In genomic region chrX:43745938-43746721, GRCh38 we compare ENCODE assay signal across 25 cellular contexts.
DNase-seq lines count a peak whose midpoint lies in the region; ATAC-seq and TF ChIP-seq lines count a peak whose summit lies in the region.
"Had no signal": no experiment of that assay in that cellular context is flagged by ENCODE, and none has a peak within 500 bp of the region (broad histone marks: within the 10 kb centered on the region; RNA-seq: fewer than 3 reads in every experiment).

No MANE protein-coding gene starts in this region.

- H3K4me3 ChIP-seq in astrocyte of the spinal cord (ENCODE audit: low read depth, low read length) (no peak overlapping the region), muscle layer of duodenum (ENCODE audit: low read depth in 1 of 2, low read length in 2 of 2) (no peak overlapping the region)
- H3K4me3 ChIP-seq: hepatocyte, PC-9, sigmoid colon had no signal

- peaks cover 6 to 14% of the 10 kb centered on the region in 2 donors for H3K36me3 ChIP-seq in muscle layer of duodenum (ENCODE audit: control insufficient read depth in 1 of 2, insufficient read depth in 2 of 2, low read length in 2 of 2)
- H3K36me3 ChIP-seq: brain microvascular endothelial cell had no signal

- no peaks in the 10 kb centered on the region for H3K9me3 ChIP-seq in muscle layer of duodenum (ENCODE audit: control insufficient read depth in 1 of 2, low read length in 2 of 2)
- H3K9me3 ChIP-seq: sigmoid colon had no signal

- H3K27ac ChIP-seq in muscle layer of duodenum (ENCODE audit: low read length), result peak overlapping the region; percentile 39
- H3K27ac ChIP-seq: brain microvascular endothelial cell, hepatocyte, PC-9 had no signal

- in situ Hi-C loops in Caki2 (cut with HindIII; ENCODE audit: low pct_unique_long_range_greater_than_20kb, low sequenced_read_pairs), result no loop called here
- in situ Hi-C loops in astrocyte of the spinal cord (cut with HindIII; ENCODE audit: low sequenced_read_pairs), result no loop called here

- ATAC-seq in esophagus mucosa, result no peak
- ATAC-seq: activated T-cell treated with anti-CD3 and anti-CD28 coated beads, Interleukin-2, amount 50 U/mL, for 4 hours; effector memory CD8-positive, alpha-beta T cell; Right ventricle myocardium inferior; WTC11 had no signal

- H3K27me3 ChIP-seq in muscle layer of duodenum (ENCODE audit: low read depth, low read length), result no peaks in the 10 kb centered on the region
- H3K27me3 ChIP-seq: brain microvascular endothelial cell, hepatocyte, sigmoid colon had no signal

- DNase-seq in Caki2 (ENCODE audit: low read depth) (peak; percentile 29), astrocyte of the spinal cord (ENCODE audit: low read depth, low spot score) (peak; percentile 7), kidney glomerular epithelial cell (lab: John Stamatoyannopoulos, UW) (peak; percentile 19), NCI-H1417 (lab: John Stamatoyannopoulos, UW) (no peak), GOT3 (lab: John Stamatoyannopoulos, UW) (no peak), NCI-H2029 treated with DMSO at 0.1 percent for 48 hours (lab: John Stamatoyannopoulos, UW) (no peak)
- DNase-seq: activated CD4-positive, alpha-beta T cell treated with anti-CD3 and anti-CD28 coated beads, Interleukin-2, amount 50 U/mL, for 1 hour; activated T-cell treated with anti-CD3 and anti-CD28 coated beads, Interleukin-2, amount 50 U/mL, for 4 hours; AML-193; brain microvascular endothelial cell; CD4-positive, alpha-beta T cell; effector memory CD8-positive, alpha-beta T cell; erythroblast; NCI-H1105; NCI-H1930; NCI-H526; PC-9; sigmoid colon; stimulated activated CD4-positive, alpha-beta T cell treated with anti-CD3 and anti-CD28 coated beads, Interleukin-15, amount 100 ng/mL, for 24 hours; stimulated activated naive CD4-positive, alpha-beta T cell had no signal

- peaks cover 6 to 13% of the 10 kb centered on the region in 2 donors for H3K4me1 ChIP-seq in muscle layer of duodenum (ENCODE audit: control insufficient read depth in 1 of 2, insufficient read depth in 2 of 2, low read length in 2 of 2)

- TF ChIP-seq CTCF in astrocyte of the spinal cord (IDR thresholded peaks at IDR 0.05; ENCODE audit: low read depth, low read length), result no peak

Comparison
In these comparisons a context has a peak if more than half of its experiments do, and no peak if none do; other contexts are left out.
1. DNase-seq: peak in Caki2 (single experiment), astrocyte of the spinal cord (single experiment) and kidney glomerular epithelial cell (single experiment); none in NCI-H1417 (0 of 3), GOT3 (single experiment) and NCI-H2029 treated with DMSO at 0.1 percent for 48 hours (single experiment).